Comparison of ENCODE assay signal across 8 cellular contexts in the genomic region with DNA sequence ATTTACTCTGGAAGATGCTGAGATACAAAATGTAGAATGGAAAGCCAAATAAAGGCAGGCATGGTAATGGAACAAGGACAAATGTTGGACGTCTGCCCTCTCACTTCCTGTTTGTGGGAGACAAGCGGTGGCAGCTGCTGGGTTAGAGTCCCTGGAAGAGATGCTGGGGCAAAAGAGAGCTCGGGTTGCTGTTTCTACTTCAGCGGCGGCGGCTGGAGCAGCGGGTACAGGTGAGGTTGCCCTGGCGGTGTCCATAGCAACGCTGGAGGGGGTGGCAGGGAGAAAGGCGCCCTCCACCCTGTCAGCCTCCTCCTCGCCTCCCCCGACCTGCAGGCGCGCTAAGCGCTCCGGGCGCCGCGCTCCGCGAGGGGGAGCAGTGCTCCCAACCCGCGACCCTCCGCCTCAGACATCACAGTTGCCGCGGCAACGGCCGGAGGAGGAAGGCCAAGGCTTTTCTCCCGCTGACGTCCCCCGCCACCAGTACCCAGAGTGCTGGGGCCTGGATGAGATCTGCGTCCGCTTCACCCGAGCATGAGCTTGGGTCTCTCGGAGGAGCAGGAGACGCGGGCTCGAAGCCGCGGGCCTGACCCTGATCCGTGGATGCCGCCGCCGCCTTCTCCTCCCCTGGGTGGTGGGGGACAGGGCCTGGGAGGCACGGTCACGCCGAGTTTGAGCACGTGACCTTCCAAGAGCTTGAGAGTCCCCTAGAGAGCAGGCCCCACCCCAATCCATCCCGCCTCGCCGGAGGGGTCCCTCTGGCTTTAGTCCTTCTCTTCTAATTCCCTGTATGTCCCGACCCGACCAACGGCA.
DNase-seq lines count a peak whose midpoint lies in the region; ATAC-seq and TF ChIP-seq lines count a peak whose summit lies in the region.

No MANE protein-coding gene starts in this region.

- peak; percentile 55 for ATAC-seq in body of pancreas

- H3K36me3 ChIP-seq in body of pancreas (replicated peaks in 1 of 2; ENCODE audit: insufficient read depth in 1 of 2, low read depth in 2 of 2) (no peaks in the 10 kb centered on the region), spleen (no peaks in the 10 kb centered on the region)

- peak; percentile 24 for TF ChIP-seq CTCF in GM10248 (IDR thresholded peaks at IDR 0.05; ENCODE audit: control extremely low read depth, extremely low read depth, low read depth, missing control alignments)
- no peak for TF ChIP-seq CTCF in body of pancreas (IDR thresholded peaks at IDR 0.05)
- TF ChIP-seq CTCF in spleen (IDR thresholded peaks at IDR 0.05 in 8 of 11, conservative IDR thresholded peaks at IDR 0.05 in 3 of 11) = no peak

- DNase-seq in GM10248 (ENCODE audit: extremely low spot score) (peak; percentile 22), NCI-H1694 treated with DMSO at 0.1 percent for 48 hours (lab: John Stamatoyannopoulos, UW) (peak; percentile 26), body of pancreas (peak; percentile 17 to 59 (median 51)), iPS-NIHi11 (ENCODE audit: low spot score) (peak; percentile 76), spleen (peak; percentile 74), amniotic stem cell (lab: John Stamatoyannopoulos, UW) (no peak), NOMO-1 (lab: John Stamatoyannopoulos, UW; ENCODE audit: unreplicated experiment in 2 of 2) (no peak)
- no peak for DNase-seq in stimulated activated CD4-positive, alpha-beta T cell treated with anti-CD3 and anti-CD28 coated beads, Interleukin-15, amount 100 ng/mL, for 24 hours

- POLR2A ChIA-PET in GM10248 (lab: Yijun Ruan, JAX) = no interaction called here

- TF ChIP-seq POLR2A in body of pancreas (IDR thresholded peaks at IDR 0.05) = no peak
- no peak for TF ChIP-seq POLR2A in spleen (IDR thresholded peaks at IDR 0.05)

- WGBS in body of pancreas, 2 donors = 4 to 10% methylated on average over 33 to 54 of the region's 54 CpGs
- 3 to 7% (median 6%) methylated on average over 39 to 54 of the region's 54 CpGs for WGBS in spleen, 5 donors

- CTCF ChIA-PET in GM10248 (lab: Yijun Ruan, JAX) = interaction anchor here (0.8 to 1.9 kb wide), 4 partner anchors 25 to 163 kb away, joined by 3 to 5 read pairs (median 3); no protein-coding TSS in a partner anchor

- intact Hi-C loops in body of pancreas (cut with DNase I) (no loop called here), spleen (cut with DNase I; ENCODE audit: low total_unique reads) (no loop called here)

- H3K9me3 ChIP-seq in body of pancreas (no peaks in the 10 kb centered on the region), spleen (no peaks in the 10 kb centered on the region)

- peaks cover 5% of the 10 kb centered on the region for H3K4me1 ChIP-seq in body of pancreas
- peaks cover 0 to 8% (median 0%) of the 10 kb centered on the region in 6 donors for H3K4me1 ChIP-seq in spleen

- H3K4me3 ChIP-seq in body of pancreas = no peak overlapping the region
- H3K4me3 ChIP-seq in spleen = peak overlapping the region in 7 of 8 donors; percentile 2 to 55 (median 10)

- H3K27ac ChIP-seq in body of pancreas (peak overlapping the region in 1 of 4 donors; percentile 8), spleen (no peak overlapping the region)

- H3K27me3 ChIP-seq in body of pancreas (peaks cover 0 to 14% of the 10 kb centered on the region in 2 donors), spleen (replicated peaks in 1 of 7) (peaks cover 0 to 29% (median 20%) of the 10 kb centered on the region in 7 donors)

Comparison
In these comparisons a context has a peak if more than half of its experiments do, and no peak if none do; other contexts are left out.
1. DNase-seq: peak in GM10248 (single experiment), NCI-H1694 treated with DMSO at 0.1 percent for 48 hours (single experiment), body of pancreas (4 of 4), iPS-NIHi11 (single experiment) and spleen (single experiment); none in stimulated activated CD4-positive, alpha-beta T cell treated with anti-CD3 and anti-CD28 coated beads, Interleukin-15, amount 100 ng/mL, for 24 hours (single experiment), amniotic stem cell (single experiment) and NOMO-1 (0 of 2).
2. H3K4me3 ChIP-seq: peak in spleen (7 of 8); none in body of pancreas (0 of 2).